In genomic region chr20:40584128-40584819, GRCh38 we compare ENCODE assay signal across 31 cellular contexts.
DNase-seq lines count a peak whose midpoint lies in the region; ATAC-seq, FAIRE-seq and TF ChIP-seq lines count a peak whose summit lies in the region.
"Had no signal": no experiment of that assay in that cellular context is flagged by ENCODE, and none has a peak within 500 bp of the region (broad histone marks: within the 10 kb centered on the region; RNA-seq: fewer than 3 reads in every experiment).

No MANE protein-coding gene starts in this region.

- DNase-seq in right lobe of liver: no peak
- DNase-seq in HepG2 (ENCODE audit: low spot score): no peak
- DNase-seq in left kidney (ENCODE audit: low read depth, low spot score): peak; percentile 47
- DNase-seq in psoas muscle: peak; percentile 43 to 79
- DNase-seq in T-helper 9 cell: no peak
- DNase-seq in prostate gland (ENCODE audit: low spot score): no peak
- no peak for DNase-seq in activated CD8-positive, alpha-beta memory T cell treated with anti-CD3 and anti-CD28 coated beads, Interleukin-2, amount 50 U/mL, for 48 hours
- no peak for DNase-seq in NCI-H1092 treated with DMSO at 0.1 percent for 48 hours (lab: John Stamatoyannopoulos, UW)
- DNase-seq: activated CD4-positive, CD25-positive, alpha-beta regulatory T cell; activated naive CD8-positive, alpha-beta T cell treated with anti-CD3 and anti-CD28 coated beads, Interleukin-2, amount 50 U/mL, for 24 hours; activated T-cell treated with anti-CD3 and anti-CD28 coated beads, Interleukin-2, amount 50 U/mL, for 4 hours; Calu3; CD4-positive, CD25-positive, alpha-beta regulatory T cell; central memory CD4-positive, alpha-beta T cell; DMS79; head of caudate nucleus; Karpas-422; kidney; NCI-H1417 treated with DMSO at 0.1 percent for 48 hours; NCI-H2081; NCI-H2227 treated with DMSO at 0.1 percent for 48 hours; NCI-H526; posterior cingulate gyrus; SJCRH30; stimulated activated naive CD4-positive, alpha-beta T cell; SW 1271; upper lobe of left lung had no signal

- no peak overlapping the region for H3K9ac ChIP-seq in HepG2 (ENCODE audit: insufficient read depth, low read depth, low read length)

- in situ Hi-C loops in HepG2 (cut with HindIII; ENCODE audit: extremely low pct_ligation_motif_present, low pct_unique_long_range_greater_than_20kb): no loop called here

- TF ChIP-seq RAD21 in HepG2 (CRISPR knock-in tag; IDR thresholded peaks at IDR 0.05): no peak

- intact Hi-C loops in right lobe of liver (cut with DNase I) (no loop called here), HepG2 (cut with micrococcal nuclease; ENCODE audit: unreplicated experiment) (no loop called here), psoas muscle (cut with DNase I) (no loop called here), prostate gland (cut with DNase I) (no loop called here)

- TF ChIP-seq CTCF in right lobe of liver (IDR thresholded peaks at IDR 0.05) (no peak), HepG2 (CRISPR knock-in tag; IDR thresholded peaks at IDR 0.05) (no peak), psoas muscle (IDR thresholded peaks at IDR 0.05) (no peak), prostate gland (IDR thresholded peaks at IDR 0.05) (no peak)

- no peaks in the 10 kb centered on the region for H4K20me1 ChIP-seq in HepG2 (ENCODE audit: insufficient read depth, low read length)

- H3K79me2 ChIP-seq in HepG2 (ENCODE audit: insufficient read depth, low read length): no peaks in the 10 kb centered on the region

- H3K9me3 ChIP-seq in right lobe of liver (no peaks in the 10 kb centered on the region), HepG2 (ENCODE audit: low read length) (no peaks in the 10 kb centered on the region), psoas muscle (no peaks in the 10 kb centered on the region), prostate gland (no peaks in the 10 kb centered on the region)
- H3K9me3 ChIP-seq: SJCRH30, upper lobe of left lung had no signal

- POLR2A ChIA-PET in HepG2 (lab: Yijun Ruan, JAX): no interaction called here

- FAIRE-seq in HepG2 (lab: Jason Lieb, UNC): no peak
- FAIRE-seq: A204.1, G401.6, kidney, RCC 7860 had no signal

- H3K4me2 ChIP-seq in HepG2 (ENCODE audit: low read depth, low read length): no peak overlapping the region

- H3K4me3 ChIP-seq in right lobe of liver (no peak overlapping the region), HepG2 (replicated peaks in 1 of 3; ENCODE audit: insufficient read depth in 1 of 3, low read depth in 2 of 3, low read length in 3 of 3) (no peak overlapping the region), psoas muscle (no peak overlapping the region), prostate gland (no peak overlapping the region)
- H3K4me3 ChIP-seq: SJCRH30, upper lobe of left lung had no signal

- H3K27me3 ChIP-seq in right lobe of liver (no peaks in the 10 kb centered on the region), HepG2 (ENCODE audit: control insufficient read depth in 1 of 2, insufficient read depth in 2 of 2, low read length in 2 of 2) (no peaks in the 10 kb centered on the region), psoas muscle (ENCODE audit: insufficient read depth in 3 of 3, low read length in 2 of 3) (peaks cover 0 to 4% (median 0%) of the 10 kb centered on the region in 3 donors), prostate gland (replicated peaks; ENCODE audit: insufficient read depth) (no peaks in the 10 kb centered on the region)
- H3K27me3 ChIP-seq: SJCRH30, upper lobe of left lung had no signal

- ATAC-seq in right lobe of liver: peak in 3 of 4 donors; percentile 31 to 39 (median 31)
- no peak for ATAC-seq in HepG2
- ATAC-seq in psoas muscle: peak in 3 of 4 donors; percentile 74 to 91 (median 77)
- ATAC-seq: activated naive CD8-positive, alpha-beta T cell treated with anti-CD3 and anti-CD28 coated beads, Interleukin-2, amount 50 U/mL, for 24 hours; activated T-cell treated with anti-CD3 and anti-CD28 coated beads, Interleukin-2, amount 50 U/mL, for 4 hours had no signal

- H3K36me3 ChIP-seq in right lobe of liver (no peaks in the 10 kb centered on the region), HepG2 (replicated peaks in 1 of 2; ENCODE audit: control insufficient read depth in 1 of 2, insufficient read depth in 2 of 2, low read length in 2 of 2) (no peaks in the 10 kb centered on the region), psoas muscle (ENCODE audit: insufficient read depth in 1 of 2, low read depth in 1 of 2) (peaks cover 0 to 2% of the 10 kb centered on the region in 2 donors), prostate gland (no peaks in the 10 kb centered on the region)
- H3K36me3 ChIP-seq: SJCRH30, upper lobe of left lung had no signal

- CTCF ChIA-PET in HepG2 (lab: Yijun Ruan, JAX; ENCODE audit: low intra/inter-chr PET ratio, low total read pairs): no interaction called here

- H2AFZ ChIP-seq in HepG2 (ENCODE audit: low read length): no peak overlapping the region

- 74% methylated on average over 2 of the region's 3 CpGs for WGBS in right lobe of liver (ENCODE audit: insufficient coverage, low coverage, low lambda C conversion rate, missing lambda C conversion rate)
- WGBS in HepG2 (ENCODE audit: low lambda C conversion rate): 50% methylated on average over 3 of the region's 3 CpGs
- WGBS in psoas muscle, 3 donors: 23 to 35% (median 23%) methylated on average over 3 of the region's 3 CpGs
- 80% methylated on average over 3 of the region's 3 CpGs for WGBS in prostate gland

- H3K4me1 ChIP-seq in right lobe of liver (peaks cover 0 to 14% (median 2%) of the 10 kb centered on the region in 4 donors), HepG2 (ENCODE audit: insufficient read depth, low read length) (peaks cover 11% of the 10 kb centered on the region), psoas muscle (peaks cover 3% of the 10 kb centered on the region), prostate gland (replicated peaks) (no peaks in the 10 kb centered on the region)
- H3K4me1 ChIP-seq: SJCRH30 had no signal

- H3K27ac ChIP-seq in right lobe of liver: peak overlapping the region in 1 of 3 donors; percentile 9
- H3K27ac ChIP-seq in HepG2 (ENCODE audit: extremely low read length, insufficient read depth, low read length): no peak overlapping the region
- H3K27ac ChIP-seq in psoas muscle: no peak overlapping the region
- H3K27ac ChIP-seq in prostate gland: no peak overlapping the region
- H3K27ac ChIP-seq: HL-60, SJCRH30 had no signal

- TF ChIP-seq EP300 in HepG2 (IDR thresholded peaks at IDR 0.05; ENCODE audit: low read depth in 2 of 2, low read length in 2 of 2) (no peak), HepG2 (CRISPR knock-in tag; IDR thresholded peaks at IDR 0.05; ENCODE audit: borderline replicate concordance) (no peak)

- no peak for TF ChIP-seq POLR2A in right lobe of liver (IDR thresholded peaks at IDR 0.05)
- TF ChIP-seq POLR2A in HepG2 (IDR thresholded peaks at IDR 0.05; ENCODE audit: insufficient read depth in 1 of 2, low read depth in 2 of 2, low read length in 2 of 2): no peak
- TF ChIP-seq POLR2A in prostate gland (IDR thresholded peaks at IDR 0.05): no peak

- BruUV-seq in HepG2 (replicated peaks; lab: Mats Ljungman, UMichigan): no TSS peak

TF ChIP-seq in HepG2, 621 proteins besides CTCF, POLR2A, EP300 and RAD21 (continues in another document):
- TF ChIP-seq ZBTB39 (CRISPR knock-in tag; IDR thresholded peaks at IDR 0.05) (no peak), ZNF430 (CRISPR knock-in tag; IDR thresholded peaks at IDR 0.05) (no peak), SMAD9 (CRISPR knock-in tag; IDR thresholded peaks at IDR 0.05) (no peak), PAWR (CRISPR knock-in tag; IDR thresholded peaks at IDR 0.05; ENCODE audit: borderline replicate concordance) (no peak), ZNF274 (CRISPR knock-in tag; IDR thresholded peaks at IDR 0.05) (no peak), BCLAF1 (IDR thresholded peaks at IDR 0.05) (no peak), ZNF83 (CRISPR knock-in tag; IDR thresholded peaks at IDR 0.05; ENCODE audit: borderline replicate concordance) (no peak), ZNF567 (CRISPR knock-in tag; IDR thresholded peaks at IDR 0.05; ENCODE audit: borderline replicate concordance) (no peak), ARID2 (CRISPR knock-in tag; IDR thresholded peaks at IDR 0.05; ENCODE audit: borderline replicate concordance) (no peak), ZNF335 (CRISPR knock-in tag; IDR thresholded peaks at IDR 0.05) (no peak), NFIC (IDR thresholded peaks at IDR 0.05; ENCODE audit: low read length) (no peak)

Comparison
In these comparisons a context has a peak if more than half of its experiments do, and no peak if none do; other contexts are left out.
1. DNase-seq: peak in left kidney (single experiment) and psoas muscle (2 of 2); none in right lobe of liver (0 of 3), HepG2 (single experiment), T-helper 9 cell (single experiment), prostate gland (single experiment), activated CD8-positive, alpha-beta memory T cell treated with anti-CD3 and anti-CD28 coated beads, Interleukin-2, amount 50 U/mL, for 48 hours (single experiment) and NCI-H1092 treated with DMSO at 0.1 percent for 48 hours (single experiment).